Comparison of ENCODE assay signal across 16 cellular contexts in genomic region chr10:67802767-67803538, GRCh38.
A peak's percentile ranks its signal among the peaks of the same experiment; 100 is the strongest.
DNase-seq lines count a peak whose midpoint lies in the region; ATAC-seq lines count a peak whose summit lies in the region.
"Had no signal": no experiment of that assay in that cellular context is flagged by ENCODE, and none has a peak within 500 bp of the region (broad histone marks: within the 10 kb centered on the region; RNA-seq: fewer than 3 reads in every experiment).

No MANE protein-coding gene starts in this region.

- no peak overlapping the region for H3K27ac Mint-ChIP-seq in stimulated activated memory B cell treated with anti-CD40 and anti-IgM and Interleukin-4, amounts not matched to agents 10 μg/mL and 1 μg/mL and 100 μg/mL, for 72 hours
- H3K27ac Mint-ChIP-seq: B cell, naive B cell had no signal

- no peaks in the 10 kb centered on the region for H3K27me3 Mint-ChIP-seq in stimulated activated memory B cell treated with anti-CD40 and anti-IgM and Interleukin-4, amounts not matched to agents 10 μg/mL and 1 μg/mL and 100 μg/mL, for 72 hours

- no peak overlapping the region for H3K4me3 Mint-ChIP-seq in stimulated activated memory B cell treated with anti-CD40 and anti-IgM and Interleukin-4, amounts not matched to agents 10 μg/mL and 1 μg/mL and 100 μg/mL, for 72 hours
- H3K4me3 Mint-ChIP-seq: B cell, naive B cell had no signal

- H3K36me3 Mint-ChIP-seq in stimulated activated memory B cell treated with anti-CD40 and anti-IgM and Interleukin-4, amounts not matched to agents 10 μg/mL and 1 μg/mL and 100 μg/mL, for 72 hours, result no peaks in the 10 kb centered on the region
- H3K36me3 Mint-ChIP-seq: naive B cell had no signal

- no peaks in the 10 kb centered on the region for H3K9me3 Mint-ChIP-seq in stimulated activated memory B cell treated with anti-CD40 and anti-IgM and Interleukin-4, amounts not matched to agents 10 μg/mL and 1 μg/mL and 100 μg/mL, for 72 hours
- H3K9me3 Mint-ChIP-seq: naive B cell had no signal

- peak; percentile 66 for DNase-seq in DMS53 (lab: John Stamatoyannopoulos, UW)
- peak; percentile 25 for DNase-seq in amniotic epithelial cell (ENCODE audit: low read depth)
- DNase-seq in NCI-H774 (lab: John Stamatoyannopoulos, UW), result no peak
- no peak for DNase-seq in NCI-H524 treated with DMSO at 0.1 percent for 48 hours (lab: John Stamatoyannopoulos, UW)
- no peak for DNase-seq in NCI-H1417 treated with DMSO at 0.1 percent for 48 hours (lab: John Stamatoyannopoulos, UW)
- DNase-seq: activated T-cell treated with anti-CD3 and anti-CD28 coated beads for 4 hours; naive B cell; NCI-H1048; NCI-H510A treated with DMSO at 0.1 percent for 48 hours; Right ventricle myocardium superior; stimulated activated CD4-positive, alpha-beta T cell treated with anti-CD3 and anti-CD28 coated beads, Interleukin-2, amount 100 ng/mL, for 48 hours; stimulated activated naive CD4-positive, alpha-beta T cell had no signal

- ATAC-seq in GM19328 (IDR thresholded peaks at IDR 0.05; ENCODE audit: unreplicated experiment) (peak; percentile 26), HG02870 (IDR thresholded peaks at IDR 0.05; ENCODE audit: unreplicated experiment) (peak; percentile 35)
- ATAC-seq in stimulated activated memory B cell treated with anti-CD40 and anti-IgM and Interleukin-4, amounts not matched to agents 10 μg/mL and 1 μg/mL and 100 μg/mL, for 72 hours, result no peak

- H3K4me1 Mint-ChIP-seq in stimulated activated memory B cell treated with anti-CD40 and anti-IgM and Interleukin-4, amounts not matched to agents 10 μg/mL and 1 μg/mL and 100 μg/mL, for 72 hours, result no peaks in the 10 kb centered on the region
- H3K4me1 Mint-ChIP-seq: B cell, naive B cell had no signal

Comparison
In these comparisons a context has a peak if more than half of its experiments do, and no peak if none do; other contexts are left out.
1. DNase-seq: peak in DMS53 (single experiment) and amniotic epithelial cell (single experiment); none in NCI-H774 (single experiment), NCI-H524 treated with DMSO at 0.1 percent for 48 hours (single experiment) and NCI-H1417 treated with DMSO at 0.1 percent for 48 hours (single experiment).